In the genomic region with DNA sequence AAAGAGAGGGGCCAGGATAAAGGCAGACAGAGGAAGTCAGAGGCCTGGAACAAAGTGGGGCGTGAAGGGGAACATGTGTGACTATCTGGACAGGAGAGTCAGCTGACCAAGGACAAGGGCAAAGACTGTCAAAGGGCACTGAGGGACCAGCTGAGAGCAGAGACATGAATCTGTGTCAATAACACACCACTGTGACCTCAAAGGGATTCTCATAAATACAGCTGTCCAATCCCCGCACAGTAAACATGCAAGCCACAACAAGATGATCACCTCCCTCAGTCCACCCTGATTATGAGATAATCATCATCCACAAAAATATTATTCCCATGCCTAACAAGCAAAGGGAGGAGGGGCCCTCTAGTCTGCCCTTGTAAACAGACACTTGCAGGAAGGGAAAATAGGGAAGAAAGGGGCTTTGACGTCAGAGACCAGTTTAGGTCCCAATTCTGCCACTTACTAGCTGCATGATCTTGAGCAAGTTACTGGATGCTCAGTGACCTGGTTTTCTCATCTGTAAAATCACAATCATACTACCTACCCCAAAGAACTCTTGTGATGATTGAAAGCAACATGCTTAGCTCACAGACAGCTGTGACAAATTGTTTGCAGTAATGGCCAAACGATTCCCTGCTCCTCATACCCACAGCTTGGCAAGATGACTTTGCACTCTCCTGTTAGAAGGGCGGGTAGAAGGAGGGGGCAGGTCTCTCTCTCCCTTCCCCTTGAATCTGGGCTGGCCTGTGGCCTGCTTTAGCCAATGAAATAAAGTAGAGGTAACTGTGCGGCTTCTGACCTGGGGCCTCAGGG, we compare ENCODE assay signal across 1 cellular context.
TF ChIP-seq lines count a peak whose summit lies in the region.

No MANE protein-coding gene starts in this region.

TF ChIP-seq in K562, 482 proteins besides CTCF, POLR2A, EP300 and RAD21:
- TF ChIP-seq RBM22 (IDR thresholded peaks at IDR 0.05; ENCODE audit: low read depth, low read length, poor library complexity, severe bottlenecking) (no peak), TAF9B (IDR thresholded peaks at IDR 0.05; ENCODE audit: partially characterized antibody) (no peak), SMARCE1 (IDR thresholded peaks at IDR 0.05) (0 out of 2 replicates have a peak, but pooled peaks have one; percentile 31), ZNF316 (IDR thresholded peaks at IDR 0.05) (peak; percentile 58; the same call in 1 of the 2 replicates), ESRRA (IDR thresholded peaks at IDR 0.05; ENCODE audit: borderline replicate concordance, low read depth) (peak; percentile 33; the same call in 1 of the 2 replicates), MAFG (tag; conservative IDR thresholded peaks at IDR 0.05) (peak; percentile 76), LEF1 (IDR thresholded peaks at IDR 0.05) (peak; percentile 34; the same call in 1 of the 2 replicates), CREM (IDR thresholded peaks at IDR 0.05; ENCODE audit: low read depth) (peak; percentile 61), MAFK (IDR thresholded peaks at IDR 0.05; ENCODE audit: low read length) (peak; percentile 56; the same call in 1 of the 2 replicates), BCL6 (CRISPR knock-in tag; IDR thresholded peaks at IDR 0.05) (no peak), TBP (optimal IDR thresholded peaks at IDR 0.05; ENCODE audit: low read depth, low read length) (no peak), ZNF282 (CRISPR knock-in tag; IDR thresholded peaks at IDR 0.05) (no peak), NR2C2 (CRISPR knock-in tag; IDR thresholded peaks at IDR 0.05) (no peak), NR2C2 (tag; IDR thresholded peaks at IDR 0.05) (peak; percentile 42; the same call in 1 of the 2 replicates), MAFF (IDR thresholded peaks at IDR 0.05; ENCODE audit: low read length) (peak; percentile 48; the same call in 1 of the 2 replicates), FOXK2 (conservative IDR thresholded peaks at IDR 0.05 in 1 of 2, IDR thresholded peaks at IDR 0.05 in 1 of 2; ENCODE audit: low read depth in 2 of 2) (peak in 1 of 2 experiments; percentile 38; a peak in 3 of 4 replicates), PTRF (tag; IDR thresholded peaks at IDR 0.05) (no peak), C11orf30 (IDR thresholded peaks at IDR 0.05; ENCODE audit: low read depth) (peak; percentile 78), MEIS2 (IDR thresholded peaks at IDR 0.05; ENCODE audit: partially characterized antibody) (peak; percentile 81), SMC3 (conservative IDR thresholded peaks at IDR 0.05; ENCODE audit: insufficient read depth, low read depth, low read length) (no peak), NCOA1 (IDR thresholded peaks at IDR 0.05; ENCODE audit: low read depth) (no peak), U2AF2 (optimal IDR thresholded peaks at IDR 0.05; ENCODE audit: low read depth, low read length) (no peak), JUND (IDR thresholded peaks at IDR 0.05; ENCODE audit: borderline replicate concordance, low read depth, low read length) (no peak), JUND (tag; IDR thresholded peaks at IDR 0.05; ENCODE audit: borderline replicate concordance, low read depth, low read length) (peak; percentile 10; the same call in 1 of the 3 replicates), ATF1 (CRISPR knock-in tag; IDR thresholded peaks at IDR 0.05) (no peak), ATF1 (tag; IDR thresholded peaks at IDR 0.05) (peak; percentile 56), MAZ (CRISPR knock-in tag; conservative IDR thresholded peaks at IDR 0.05 in 1 of 2, IDR thresholded peaks at IDR 0.05 in 1 of 2) (peak; percentile 37 to 55; a peak in 2 of 4 replicates), DPF2 (IDR thresholded peaks at IDR 0.05) (peak; percentile 34; the same call in 1 of the 2 replicates), ZNF766 (CRISPR knock-in tag; conservative IDR thresholded peaks at IDR 0.05) (0 out of 2 replicates have a peak, but pooled peaks have one; percentile 41), GABPB2 (CRISPR knock-in tag; conservative IDR thresholded peaks at IDR 0.05) (no peak), NFE2 (IDR thresholded peaks at IDR 0.05; ENCODE audit: low read depth) (peak; percentile 87)
- TF ChIP-seq, protein P1, sequence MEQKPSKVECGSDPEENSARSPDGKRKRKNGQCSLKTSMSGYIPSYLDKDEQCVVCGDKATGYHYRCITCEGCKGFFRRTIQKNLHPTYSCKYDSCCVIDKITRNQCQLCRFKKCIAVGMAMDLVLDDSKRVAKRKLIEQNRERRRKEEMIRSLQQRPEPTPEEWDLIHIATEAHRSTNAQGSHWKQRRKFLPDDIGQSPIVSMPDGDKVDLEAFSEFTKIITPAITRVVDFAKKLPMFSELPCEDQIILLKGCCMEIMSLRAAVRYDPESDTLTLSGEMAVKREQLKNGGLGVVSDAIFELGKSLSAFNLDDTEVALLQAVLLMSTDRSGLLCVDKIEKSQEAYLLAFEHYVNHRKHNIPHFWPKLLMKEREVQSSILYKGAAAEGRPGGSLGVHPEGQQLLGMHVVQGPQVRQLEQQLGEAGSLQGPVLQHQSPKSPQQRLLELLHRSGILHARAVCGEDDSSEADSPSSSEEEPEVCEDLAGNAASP (IDR thresholded peaks at IDR 0.05): no peak
- TF ChIP-seq, protein P2, sequence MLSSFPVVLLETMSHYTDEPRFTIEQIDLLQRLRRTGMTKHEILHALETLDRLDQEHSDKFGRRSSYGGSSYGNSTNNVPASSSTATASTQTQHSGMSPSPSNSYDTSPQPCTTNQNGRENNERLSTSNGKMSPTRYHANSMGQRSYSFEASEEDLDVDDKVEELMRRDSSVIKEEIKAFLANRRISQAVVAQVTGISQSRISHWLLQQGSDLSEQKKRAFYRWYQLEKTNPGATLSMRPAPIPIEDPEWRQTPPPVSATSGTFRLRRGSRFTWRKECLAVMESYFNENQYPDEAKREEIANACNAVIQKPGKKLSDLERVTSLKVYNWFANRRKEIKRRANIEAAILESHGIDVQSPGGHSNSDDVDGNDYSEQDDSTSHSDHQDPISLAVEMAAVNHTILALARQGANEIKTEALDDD (IDR thresholded peaks at IDR 0.05): peak; percentile 60
- TF ChIP-seq, protein P3, sequence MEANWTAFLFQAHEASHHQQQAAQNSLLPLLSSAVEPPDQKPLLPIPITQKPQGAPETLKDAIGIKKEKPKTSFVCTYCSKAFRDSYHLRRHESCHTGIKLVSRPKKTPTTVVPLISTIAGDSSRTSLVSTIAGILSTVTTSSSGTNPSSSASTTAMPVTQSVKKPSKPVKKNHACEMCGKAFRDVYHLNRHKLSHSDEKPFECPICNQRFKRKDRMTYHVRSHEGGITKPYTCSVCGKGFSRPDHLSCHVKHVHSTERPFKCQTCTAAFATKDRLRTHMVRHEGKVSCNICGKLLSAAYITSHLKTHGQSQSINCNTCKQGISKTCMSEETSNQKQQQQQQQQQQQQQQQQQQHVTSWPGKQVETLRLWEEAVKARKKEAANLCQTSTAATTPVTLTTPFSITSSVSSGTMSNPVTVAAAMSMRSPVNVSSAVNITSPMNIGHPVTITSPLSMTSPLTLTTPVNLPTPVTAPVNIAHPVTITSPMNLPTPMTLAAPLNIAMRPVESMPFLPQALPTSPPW (CRISPR knock-in tag; IDR thresholded peaks at IDR 0.05): peak; percentile 78
- TF ChIP-seq, protein P4, sequence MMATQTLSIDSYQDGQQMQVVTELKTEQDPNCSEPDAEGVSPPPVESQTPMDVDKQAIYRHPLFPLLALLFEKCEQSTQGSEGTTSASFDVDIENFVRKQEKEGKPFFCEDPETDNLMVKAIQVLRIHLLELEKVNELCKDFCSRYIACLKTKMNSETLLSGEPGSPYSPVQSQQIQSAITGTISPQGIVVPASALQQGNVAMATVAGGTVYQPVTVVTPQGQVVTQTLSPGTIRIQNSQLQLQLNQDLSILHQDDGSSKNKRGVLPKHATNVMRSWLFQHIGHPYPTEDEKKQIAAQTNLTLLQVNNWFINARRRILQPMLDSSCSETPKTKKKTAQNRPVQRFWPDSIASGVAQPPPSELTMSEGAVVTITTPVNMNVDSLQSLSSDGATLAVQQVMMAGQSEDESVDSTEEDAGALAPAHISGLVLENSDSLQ (IDR thresholded peaks at IDR 0.05): peak; percentile 64; the same call in 1 of the 2 replicates
- TF ChIP-seq, protein P5, sequence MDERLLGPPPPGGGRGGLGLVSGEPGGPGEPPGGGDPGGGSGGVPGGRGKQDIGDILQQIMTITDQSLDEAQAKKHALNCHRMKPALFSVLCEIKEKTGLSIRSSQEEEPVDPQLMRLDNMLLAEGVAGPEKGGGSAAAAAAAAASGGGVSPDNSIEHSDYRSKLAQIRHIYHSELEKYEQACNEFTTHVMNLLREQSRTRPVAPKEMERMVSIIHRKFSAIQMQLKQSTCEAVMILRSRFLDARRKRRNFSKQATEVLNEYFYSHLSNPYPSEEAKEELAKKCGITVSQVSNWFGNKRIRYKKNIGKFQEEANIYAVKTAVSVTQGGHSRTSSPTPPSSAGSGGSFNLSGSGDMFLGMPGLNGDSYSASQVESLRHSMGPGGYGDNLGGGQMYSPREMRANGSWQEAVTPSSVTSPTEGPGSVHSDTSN (CRISPR knock-in tag; IDR thresholded peaks at IDR 0.05; ENCODE audit: low read depth): no peak
- TF ChIP-seq, protein P5 (tag; conservative IDR thresholded peaks at IDR 0.05; ENCODE audit: low read depth): peak; percentile 88
- TF ChIP-seq, protein P6, sequence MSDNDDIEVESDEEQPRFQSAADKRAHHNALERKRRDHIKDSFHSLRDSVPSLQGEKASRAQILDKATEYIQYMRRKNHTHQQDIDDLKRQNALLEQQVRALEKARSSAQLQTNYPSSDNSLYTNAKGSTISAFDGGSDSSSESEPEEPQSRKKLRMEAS (CRISPR knock-in tag; IDR thresholded peaks at IDR 0.05): no peak
- TF ChIP-seq, protein P7, sequence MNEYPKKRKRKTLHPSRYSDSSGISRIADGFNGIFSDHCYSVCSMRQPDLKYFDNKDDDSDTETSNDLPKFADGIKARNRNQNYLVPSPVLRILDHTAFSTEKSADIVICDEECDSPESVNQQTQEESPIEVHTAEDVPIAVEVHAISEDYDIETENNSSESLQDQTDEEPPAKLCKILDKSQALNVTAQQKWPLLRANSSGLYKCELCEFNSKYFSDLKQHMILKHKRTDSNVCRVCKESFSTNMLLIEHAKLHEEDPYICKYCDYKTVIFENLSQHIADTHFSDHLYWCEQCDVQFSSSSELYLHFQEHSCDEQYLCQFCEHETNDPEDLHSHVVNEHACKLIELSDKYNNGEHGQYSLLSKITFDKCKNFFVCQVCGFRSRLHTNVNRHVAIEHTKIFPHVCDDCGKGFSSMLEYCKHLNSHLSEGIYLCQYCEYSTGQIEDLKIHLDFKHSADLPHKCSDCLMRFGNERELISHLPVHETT (CRISPR knock-in tag; conservative IDR thresholded peaks at IDR 0.05 in 1 of 2, IDR thresholded peaks at IDR 0.05 in 1 of 2): 0 out of 4 replicates have a peak, but pooled peaks of 1 of the 2 experiments have one; percentile 42
